In the genomic region with DNA sequence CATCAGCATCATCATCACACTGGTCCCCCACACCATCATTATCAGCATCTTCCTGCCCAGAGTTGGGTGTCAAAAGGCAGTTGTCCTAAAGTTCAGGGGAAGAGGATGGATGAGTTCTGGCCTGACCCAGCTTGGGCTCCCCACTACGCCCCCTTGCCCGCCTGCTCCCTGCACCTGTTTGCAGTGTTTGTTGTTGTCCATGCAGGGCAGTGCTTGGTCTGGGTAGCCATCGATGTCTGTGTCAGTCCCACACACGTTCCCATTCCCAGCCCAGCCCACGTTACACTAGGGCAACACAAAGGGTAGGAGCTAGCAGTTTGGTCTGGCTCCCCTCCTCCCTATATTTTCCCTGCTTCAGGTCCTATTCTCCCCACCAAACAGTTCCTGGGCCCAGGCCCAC, we compare ENCODE assay signal across 23 cellular contexts.
"Had no signal": no experiment of that assay in that cellular context is flagged by ENCODE, and none has a peak within 500 bp of the region (broad histone marks: within the 10 kb centered on the region; RNA-seq: fewer than 3 reads in every experiment).

No MANE protein-coding gene starts in this region.

- H3K4me1 Mint-ChIP-seq: mesothelial cell of epicardium had no signal

- H2AFZ ChIP-seq: hepatocyte had no signal

- H3K9me3 Mint-ChIP-seq: activated naive CD4-positive, alpha-beta T cell treated with anti-CD3 and anti-CD28 coated beads, Interleukin-2, amount 10 ng/mL, durations not matched to agents 7 days and 5 days; activated naive CD8-positive, alpha-beta T cell treated with anti-CD3 and anti-CD28 coated beads, Interleukin-2, amount 50 U/mL, for 24 hours; mesothelial cell of epicardium; nephron had no signal

- H3K27ac ChIP-seq: breast epithelium, esophagus squamous epithelium, hepatocyte, thyroid gland, VCaP had no signal

- H3K4me3 Mint-ChIP-seq: activated naive CD4-positive, alpha-beta T cell treated with anti-CD3 and anti-CD28 coated beads, Interleukin-2, amount 10 ng/mL, durations not matched to agents 7 days and 5 days; activated naive CD8-positive, alpha-beta T cell treated with anti-CD3 and anti-CD28 coated beads, Interleukin-2, amount 50 U/mL, for 24 hours; mesothelial cell of epicardium; nephron had no signal

- H3K27ac Mint-ChIP-seq: activated naive CD4-positive, alpha-beta T cell treated with anti-CD3 and anti-CD28 coated beads, Interleukin-2, amount 10 ng/mL, durations not matched to agents 7 days and 5 days; activated naive CD8-positive, alpha-beta T cell treated with anti-CD3 and anti-CD28 coated beads, Interleukin-2, amount 50 U/mL, for 24 hours; mesothelial cell of epicardium; nephron; progenitor cell of endocrine pancreas had no signal

- H3K79me2 ChIP-seq: hepatocyte had no signal

- H3K27me3 ChIP-seq: breast epithelium, esophagus squamous epithelium, hepatocyte, thyroid gland had no signal

- H3K4me3 ChIP-seq: breast epithelium, esophagus squamous epithelium, hepatocyte, thyroid gland had no signal

- H3K36me3 ChIP-seq: breast epithelium, thyroid gland had no signal

- FAIRE-seq: islet of Langerhans had no signal

- DNase-seq: activated CD4-positive, CD25-positive, alpha-beta regulatory T cell treated with anti-CD3 and anti-CD28 coated beads, Interleukin-2, amount 50 U/mL, for 72 hours; activated CD8-positive, alpha-beta memory T cell treated with anti-CD3 and anti-CD28 coated beads for 24 hours; activated CD8-positive, alpha-beta memory T cell treated with anti-CD3 and anti-CD28 coated beads, Interleukin-2, amount 50 U/mL, for 48 hours; activated effector memory CD4-positive, alpha-beta T cell treated with Interleukin-2 at 50 U/mL for 16 hours; activated naive CD4-positive, alpha-beta T cell treated with anti-CD3 and anti-CD28 coated beads, Interleukin-2, amount 10 ng/mL, durations not matched to agents 7 days and 5 days; activated naive CD8-positive, alpha-beta T cell treated with anti-CD3 and anti-CD28 coated beads, Interleukin-2, amount 50 U/mL, for 24 hours; activated T-cell treated with anti-CD3 and anti-CD28 coated beads, Interleukin-2, amount 50 U/mL, for 48 hours; anterior cingulate cortex; cerebellar nuclear complex; effector CD8-positive, alpha-beta T cell; esophagus squamous epithelium; stimulated activated CD4-positive, alpha-beta T cell treated with anti-CD3 and anti-CD28 coated beads, Interleukin-2, amount 100 ng/mL, for 24 hours; stimulated activated naive CD4-positive, alpha-beta T cell treated with Interleukin-2 at 50 U/mL for 16 hours; T-helper 1 cell; T1000; thyroid gland had no signal

- H3K9me3 ChIP-seq: breast epithelium, esophagus squamous epithelium, thyroid gland had no signal

- ATAC-seq: activated naive CD8-positive, alpha-beta T cell treated with anti-CD3 and anti-CD28 coated beads, Interleukin-2, amount 50 U/mL, for 24 hours had no signal

- H3K4me1 ChIP-seq: breast epithelium, thyroid gland had no signal

- H3K27me3 Mint-ChIP-seq: activated naive CD4-positive, alpha-beta T cell treated with anti-CD3 and anti-CD28 coated beads, Interleukin-2, amount 10 ng/mL, durations not matched to agents 7 days and 5 days; activated naive CD8-positive, alpha-beta T cell treated with anti-CD3 and anti-CD28 coated beads, Interleukin-2, amount 50 U/mL, for 24 hours; progenitor cell of endocrine pancreas had no signal

- H3K4me2 ChIP-seq: hepatocyte had no signal
